8 cellular contexts compared by ENCODE assay signal in the genomic region with DNA sequence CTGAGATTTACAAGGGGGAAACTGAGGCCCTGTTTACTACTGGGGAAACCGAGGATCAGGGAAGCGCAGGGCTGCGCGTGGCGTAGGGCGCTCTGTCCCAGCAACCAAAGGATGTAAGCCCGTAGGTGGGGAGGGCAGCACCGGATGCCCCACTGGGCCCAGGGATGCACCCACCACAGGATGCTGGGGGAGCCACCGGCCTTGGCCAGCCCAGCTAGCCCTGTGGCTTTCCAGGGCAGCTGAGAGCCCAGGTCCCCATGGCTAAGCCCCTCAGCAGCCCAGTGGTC. TPM values are rescaled to one million over a fixed set of nuclear protein-coding genes. Genes with fewer than 3 reads are reported as not detected.
DNase-seq lines count a peak whose midpoint lies in the region; ATAC-seq and TF ChIP-seq lines count a peak whose summit lies in the region.

No MANE protein-coding gene starts in this region.

- no peak overlapping the region for H2BK5ac ChIP-seq in mesenchymal stem cell (ENCODE audit: low read depth, low read length, poor library complexity, severe bottlenecking)

- H3K27ac Mint-ChIP-seq in activated naive CD4-positive, alpha-beta T cell treated with anti-CD3 and anti-CD28 coated beads, Interleukin-2, amount 50 U/mL, for 24 hours, result no peak overlapping the region

- H3K23ac ChIP-seq in mesenchymal stem cell (ENCODE audit: low read length in 2 of 2), result no peak overlapping the region

- H2BK15ac ChIP-seq in mesenchymal stem cell (ENCODE audit: low read depth, poor library complexity, severe bottlenecking), result peak overlapping the region; percentile 45

- DNase-seq in activated naive CD4-positive, alpha-beta T cell (lab: John Stamatoyannopoulos, UW), result no peak
- DNase-seq in astrocyte of the cerebellum (ENCODE audit: low read depth) (no peak), mesenchymal stem cell (no peak), upper lobe of right lung (no peak), NCI-H2107 (lab: John Stamatoyannopoulos, UW) (no peak), HPDE6-E6E7 (ENCODE audit: extremely low spot score) (no peak), retina (no peak)

- peak overlapping the region; percentile 74 for H3K4me2 ChIP-seq in mesenchymal stem cell (ENCODE audit: low read length, poor library complexity, severe bottlenecking)

- no peaks in the 10 kb centered on the region for H3K27me3 Mint-ChIP-seq in activated naive CD4-positive, alpha-beta T cell treated with anti-CD3 and anti-CD28 coated beads, Interleukin-2, amount 50 U/mL, for 24 hours

- H3K4me1 ChIP-seq in mesenchymal stem cell (ENCODE audit: control insufficient read depth, insufficient read depth, low read depth, low read length), result peaks cover 20% of the 10 kb centered on the region
- peaks cover 19% of the 10 kb centered on the region for H3K4me1 ChIP-seq in upper lobe of right lung

- H2AFZ ChIP-seq in mesenchymal stem cell (ENCODE audit: low read depth, low read length), result peak overlapping the region; percentile 32

- peak overlapping the region; percentile 95 for H3K4me3 Mint-ChIP-seq in activated naive CD4-positive, alpha-beta T cell treated with anti-CD3 and anti-CD28 coated beads, Interleukin-2, amount 50 U/mL, for 24 hours

- H2BK120ac ChIP-seq in mesenchymal stem cell (ENCODE audit: low read depth, low read length), result peak overlapping the region; percentile 42

- peaks cover 30% of the 10 kb centered on the region for H3K4me1 Mint-ChIP-seq in activated naive CD4-positive, alpha-beta T cell treated with anti-CD3 and anti-CD28 coated beads, Interleukin-2, amount 50 U/mL, for 24 hours

- intact Hi-C loops in upper lobe of right lung (cut with DNase I), result no loop called here

- H2AK5ac ChIP-seq in mesenchymal stem cell (ENCODE audit: low read length, severe bottlenecking), result peak overlapping the region; percentile 84

- H3K14ac ChIP-seq in mesenchymal stem cell (ENCODE audit: low read length in 2 of 2), result peak overlapping the region in 1 of 2 experiments; percentile 5

- H3K27ac ChIP-seq in mesenchymal stem cell (ENCODE audit: low read length, poor library complexity, severe bottlenecking), result no peak overlapping the region
- peak overlapping the region; percentile 78 for H3K27ac ChIP-seq in upper lobe of right lung

- H3K9me3 ChIP-seq in mesenchymal stem cell (ENCODE audit: control insufficient read depth, low read length) (no peaks in the 10 kb centered on the region), upper lobe of right lung (no peaks in the 10 kb centered on the region)

- H3K4me3 ChIP-seq in astrocyte of the cerebellum (ENCODE audit: low read depth, low read length) (peak overlapping the region; percentile 74), mesenchymal stem cell (ENCODE audit: insufficient read depth in 1 of 2, low read depth in 1 of 2, low read length in 2 of 2) (peak overlapping the region in 1 of 2 experiments; percentile 72), upper lobe of right lung (peak overlapping the region; percentile 78)

- H3K9ac ChIP-seq in mesenchymal stem cell (ENCODE audit: low read length), result peak overlapping the region; percentile 96

- WGBS in mesenchymal stem cell, result 91% methylated on average over 9 of the region's 9 CpGs

- no peak for ATAC-seq in upper lobe of right lung

- peak overlapping the region; percentile 0 to 67 for H3K18ac ChIP-seq in mesenchymal stem cell (ENCODE audit: low read depth in 1 of 2, low read length in 2 of 2)

- H4K91ac ChIP-seq in mesenchymal stem cell (ENCODE audit: low read length), result peak overlapping the region; percentile 87

- H4K8ac ChIP-seq in mesenchymal stem cell (ENCODE audit: low read length), result peak overlapping the region; percentile 96

- H3K27me3 ChIP-seq in mesenchymal stem cell (ENCODE audit: control insufficient read depth in 1 of 2, insufficient read depth in 1 of 2, low read length in 2 of 2) (no peaks in the 10 kb centered on the region), upper lobe of right lung (no peaks in the 10 kb centered on the region)

- no peaks in the 10 kb centered on the region for H3K9me3 Mint-ChIP-seq in activated naive CD4-positive, alpha-beta T cell treated with anti-CD3 and anti-CD28 coated beads, Interleukin-2, amount 50 U/mL, for 24 hours

- peaks cover 47% of the 10 kb centered on the region for H3K79me1 ChIP-seq in mesenchymal stem cell (replicated peaks; ENCODE audit: low read length, poor library complexity, severe bottlenecking)

- TF ChIP-seq CTCF in astrocyte of the cerebellum (IDR thresholded peaks at IDR 0.05; ENCODE audit: low read depth, low read length, missing control alignments) (no peak), upper lobe of right lung (IDR thresholded peaks at IDR 0.05) (no peak)

- H3K4ac ChIP-seq in mesenchymal stem cell (ENCODE audit: low read depth in 1 of 2, low read length in 2 of 2), result peak overlapping the region; percentile 71 to 83

- peaks cover 43 to 68% of the 10 kb centered on the region in 2 experiments for H3K36me3 ChIP-seq in mesenchymal stem cell (ENCODE audit: control insufficient read depth in 1 of 2, insufficient read depth in 2 of 2, low read depth in 1 of 2, low read length in 2 of 2)
- peaks cover 37% of the 10 kb centered on the region for H3K36me3 ChIP-seq in upper lobe of right lung

- in situ Hi-C loops in astrocyte of the cerebellum (cut with HindIII; ENCODE audit: low sequenced_read_pairs), result loop anchor here (5.0 kb wide), 1 partner anchor 235 kb away; no protein-coding TSS in a partner anchor

- H2BK12ac ChIP-seq in mesenchymal stem cell (ENCODE audit: low read length in 2 of 2), result peak overlapping the region in 1 of 2 experiments; percentile 40

- H3K36me3 Mint-ChIP-seq in activated naive CD4-positive, alpha-beta T cell treated with anti-CD3 and anti-CD28 coated beads, Interleukin-2, amount 50 U/mL, for 24 hours, result peaks cover 20% of the 10 kb centered on the region

RNA-seq across cellular contexts. Expression of gene RPN1, which starts 33.4 kb away (rescaled TPM):
- 352 TPM for polyA plus RNA-seq in mesenchymal stem cell (2013, experiment 1 of 2)
- polyA plus RNA-seq in mesenchymal stem cell (2013, experiment 2 of 2), result 354 TPM
- 215 TPM for total RNA-seq in upper lobe of right lung
